1 cellular context compared by ENCODE assay signal in genomic region chr19:18731562-18732008, GRCh38.
TF ChIP-seq lines count a peak whose summit lies in the region.

No MANE protein-coding gene starts in this region.

TF ChIP-seq in HepG2, 621 proteins besides CTCF, POLR2A, EP300 and RAD21 (continued from another document and continues in another):
- TF ChIP-seq ZEB1 (IDR thresholded peaks at IDR 0.05; ENCODE audit: insufficient replicate concordance, low read depth) (no peak), E2F1 (CRISPR knock-in tag; IDR thresholded peaks at IDR 0.05) (no peak), ZNF672 (CRISPR knock-in tag; IDR thresholded peaks at IDR 0.05) (no peak), RNF2 (conservative IDR thresholded peaks at IDR 0.05; ENCODE audit: low read depth) (no peak), PREB (CRISPR knock-in tag; IDR thresholded peaks at IDR 0.05) (no peak), ZSCAN9 (CRISPR knock-in tag; IDR thresholded peaks at IDR 0.05; ENCODE audit: borderline replicate concordance) (no peak), ATM (IDR thresholded peaks at IDR 0.05; ENCODE audit: borderline replicate concordance) (no peak), CENPX (CRISPR knock-in tag; IDR thresholded peaks at IDR 0.05) (no peak), THAP8 (CRISPR knock-in tag; IDR thresholded peaks at IDR 0.05; ENCODE audit: borderline replicate concordance) (no peak), THAP9 (CRISPR knock-in tag; IDR thresholded peaks at IDR 0.05; ENCODE audit: borderline replicate concordance) (no peak), ZNF354B (CRISPR knock-in tag; IDR thresholded peaks at IDR 0.05) (no peak), ZNF441 (CRISPR knock-in tag; IDR thresholded peaks at IDR 0.05; ENCODE audit: borderline replicate concordance) (0 out of 2 replicates have a peak, but pooled peaks have one; percentile 46), NR2C2 (CRISPR knock-in tag; IDR thresholded peaks at IDR 0.05; ENCODE audit: borderline replicate concordance) (peak; percentile 70), SNAPC4 (CRISPR knock-in tag; IDR thresholded peaks at IDR 0.05) (no peak), ZNF724P (CRISPR knock-in tag; IDR thresholded peaks at IDR 0.05; ENCODE audit: borderline replicate concordance) (no peak), KLF16 (CRISPR knock-in tag; IDR thresholded peaks at IDR 0.05) (0 out of 4 replicates have a peak, but pooled peaks of 1 of the 2 experiments have one; percentile 21), ZNF468 (CRISPR knock-in tag; IDR thresholded peaks at IDR 0.05) (no peak), IRX3 (CRISPR knock-in tag; IDR thresholded peaks at IDR 0.05; ENCODE audit: borderline replicate concordance, low read depth) (no peak), ZNF331 (CRISPR knock-in tag; IDR thresholded peaks at IDR 0.05) (0 out of 2 replicates have a peak, but pooled peaks have one; percentile 29), ZNF496 (CRISPR knock-in tag; IDR thresholded peaks at IDR 0.05; ENCODE audit: insufficient replicate concordance) (no peak), KLF6 (CRISPR knock-in tag; IDR thresholded peaks at IDR 0.05) (0 out of 2 replicates have a peak, but pooled peaks have one; percentile 24), KMT2A (CRISPR knock-in tag; IDR thresholded peaks at IDR 0.05) (no peak), FOXP4 (CRISPR knock-in tag; IDR thresholded peaks at IDR 0.05) (no peak), MEF2D (CRISPR knock-in tag; IDR thresholded peaks at IDR 0.05) (no peak), ZNF768 (CRISPR knock-in tag; IDR thresholded peaks at IDR 0.05) (no peak), JDP2 (CRISPR knock-in tag; IDR thresholded peaks at IDR 0.05; ENCODE audit: borderline replicate concordance) (no peak), SIX1 (CRISPR knock-in tag; IDR thresholded peaks at IDR 0.05; ENCODE audit: borderline replicate concordance) (no peak), RARA (CRISPR knock-in tag; IDR thresholded peaks at IDR 0.05) (peak; percentile 82), GLI4 (CRISPR knock-in tag; IDR thresholded peaks at IDR 0.05; ENCODE audit: borderline replicate concordance) (no peak), HES4 (CRISPR knock-in tag; IDR thresholded peaks at IDR 0.05; ENCODE audit: borderline replicate concordance) (no peak; the same call in 1 of the 2 replicates), HDAC2 (CRISPR knock-in tag; IDR thresholded peaks at IDR 0.05) (no peak; the same call in 1 of the 2 replicates), CENPT (CRISPR knock-in tag; IDR thresholded peaks at IDR 0.05; ENCODE audit: low read depth) (no peak), ZNF720 (CRISPR knock-in tag; IDR thresholded peaks at IDR 0.05) (no peak), FOXK2 (IDR thresholded peaks at IDR 0.05) (no peak), MAFK (conservative IDR thresholded peaks at IDR 0.05 in 1 of 2, IDR thresholded peaks at IDR 0.05 in 1 of 2; ENCODE audit: low read length in 2 of 2) (no peak), ELK4 (CRISPR knock-in tag; IDR thresholded peaks at IDR 0.05; ENCODE audit: borderline replicate concordance) (no peak), ZNF703 (CRISPR knock-in tag; IDR thresholded peaks at IDR 0.05; ENCODE audit: borderline replicate concordance) (no peak), EZH2 (conservative IDR thresholded peaks at IDR 0.05; ENCODE audit: low read depth, low read length) (no peak), ZBTB7B (CRISPR knock-in tag; IDR thresholded peaks at IDR 0.05) (peak; percentile 97), ZBTB38 (CRISPR knock-in tag; IDR thresholded peaks at IDR 0.05) (peak; percentile 89; the same call in 1 of the 2 replicates), HOMEZ (CRISPR knock-in tag; IDR thresholded peaks at IDR 0.05; ENCODE audit: low read depth) (no peak), MTA1 (CRISPR knock-in tag; IDR thresholded peaks at IDR 0.05; ENCODE audit: borderline replicate concordance) (peak; percentile 98), ZNF225 (CRISPR knock-in tag; IDR thresholded peaks at IDR 0.05) (no peak), HDAC6 (IDR thresholded peaks at IDR 0.05; ENCODE audit: low read depth, low read length) (no peak), AKAP8 (CRISPR knock-in tag; IDR thresholded peaks at IDR 0.05) (no peak), SP1 (IDR thresholded peaks at IDR 0.05) (no peak), SP1 (CRISPR knock-in tag; IDR thresholded peaks at IDR 0.05) (0 out of 2 replicates have a peak, but pooled peaks have one; percentile 18), HIC2 (CRISPR knock-in tag; IDR thresholded peaks at IDR 0.05; ENCODE audit: low read depth) (no peak), RELA (CRISPR knock-in tag; IDR thresholded peaks at IDR 0.05) (no peak), ZNF816 (CRISPR knock-in tag; IDR thresholded peaks at IDR 0.05; ENCODE audit: borderline replicate concordance) (no peak), EED (CRISPR knock-in tag; IDR thresholded peaks at IDR 0.05) (no peak)
